Comparison of ENCODE assay signal across 13 cellular contexts in genomic region chr11:63869171-63869591, GRCh38. TPM values are rescaled to one million over a fixed set of nuclear protein-coding genes. Genes with fewer than 3 reads are reported as not detected.
DNase-seq lines count a peak whose midpoint lies in the region; ATAC-seq and TF ChIP-seq lines count a peak whose summit lies in the region.
"Had no signal": no experiment of that assay in that cellular context is flagged by ENCODE, and none has a peak within 500 bp of the region (broad histone marks: within the 10 kb centered on the region; RNA-seq: fewer than 3 reads in every experiment).

No MANE protein-coding gene starts in this region.

- peak overlapping the region in 7 of 8 donors; percentile 82 to 99 (median 92) for H3K27ac Mint-ChIP-seq in CD8-positive, alpha-beta memory T cell
- peak overlapping the region; percentile 73 to 84 for H3K27ac Mint-ChIP-seq in natural killer cell treated with Interleukin-12 subunit alpha and Interleukin-12 subunit beta and Interleukin-15 and Interleukin-18, amount 100 ng/mL, for 72 hours

- no peaks in the 10 kb centered on the region for H3K9me3 Mint-ChIP-seq in CD8-positive, alpha-beta memory T cell
- no peaks in the 10 kb centered on the region for H3K9me3 Mint-ChIP-seq in natural killer cell treated with Interleukin-12 subunit alpha and Interleukin-12 subunit beta and Interleukin-15 and Interleukin-18, amount 100 ng/mL, for 72 hours

- H3K36me3 Mint-ChIP-seq in CD8-positive, alpha-beta memory T cell, result peaks cover 0 to 27% (median 0%) of the 10 kb centered on the region in 3 donors
- H3K36me3 Mint-ChIP-seq in natural killer cell treated with Interleukin-12 subunit alpha and Interleukin-12 subunit beta and Interleukin-15 and Interleukin-18, amount 100 ng/mL, for 72 hours, result no peaks in the 10 kb centered on the region

- TF ChIP-seq CTCF in colonic mucosa (IDR thresholded peaks at IDR 0.05), result no peak
- TF ChIP-seq CTCF in upper lobe of right lung (IDR thresholded peaks at IDR 0.05), result no peak
- TF ChIP-seq CTCF in sigmoid colon (IDR thresholded peaks at IDR 0.05), result no peak

- no peaks in the 10 kb centered on the region for H3K27me3 ChIP-seq in CD8-positive, alpha-beta memory T cell (ENCODE audit: insufficient read depth, low read length, poor library complexity, severe bottlenecking)
- no peaks in the 10 kb centered on the region for H3K27me3 ChIP-seq in colonic mucosa
- H3K27me3 ChIP-seq in upper lobe of right lung, result no peaks in the 10 kb centered on the region
- no peaks in the 10 kb centered on the region for H3K27me3 ChIP-seq in sigmoid colon
- H3K27me3 ChIP-seq: brain microvascular endothelial cell had no signal

- no peak for ATAC-seq in natural killer cell treated with Interleukin-12 subunit alpha and Interleukin-12 subunit beta and Interleukin-15 and Interleukin-18, amount 100 ng/mL, for 72 hours
- no peak for ATAC-seq in upper lobe of right lung
- ATAC-seq in HG02588 (IDR thresholded peaks at IDR 0.05; ENCODE audit: unreplicated experiment), result no peak

- no peak overlapping the region for H3K27ac ChIP-seq in CD8-positive, alpha-beta memory T cell (ENCODE audit: low read depth, low read length)
- H3K27ac ChIP-seq in colonic mucosa, result peak overlapping the region; percentile 74
- no peak overlapping the region for H3K27ac ChIP-seq in upper lobe of right lung
- no peak overlapping the region for H3K27ac ChIP-seq in sigmoid colon
- H3K27ac ChIP-seq: brain microvascular endothelial cell had no signal

- H3K4me3 ChIP-seq in CD8-positive, alpha-beta memory T cell (ENCODE audit: low read length), result peak overlapping the region; percentile 31
- H3K4me3 ChIP-seq in colonic mucosa (no peak overlapping the region), upper lobe of right lung (no peak overlapping the region), sigmoid colon (no peak overlapping the region)

- TF ChIP-seq EP300 in sigmoid colon (IDR thresholded peaks at IDR 0.05), result no peak

- DNase-seq in CD8-positive, alpha-beta memory T cell, result no peak
- DNase-seq in NCI-H510A treated with DMSO at 0.1 percent for 48 hours (lab: John Stamatoyannopoulos, UW), result peak; percentile 36
- peak; percentile 84 for DNase-seq in colonic mucosa
- no peak for DNase-seq in natural killer cell treated with Interleukin-12 subunit alpha and Interleukin-12 subunit beta and Interleukin-15 and Interleukin-18, amount 100 ng/mL, for 72 hours (ENCODE audit: low spot score)
- no peak for DNase-seq in upper lobe of right lung
- DNase-seq in putamen (ENCODE audit: low spot score), result no peak
- no peak for DNase-seq in sigmoid colon
- DNase-seq: activated CD4-positive, alpha-beta T cell treated with anti-CD3 and anti-CD28 coated beads for 48 hours; brain microvascular endothelial cell; DMS53; foreskin fibroblast; SHP77 treated with DMSO at 0.1 percent for 48 hours had no signal

- H3K36me3 ChIP-seq in CD8-positive, alpha-beta memory T cell (ENCODE audit: insufficient read depth, low read length), result no peaks in the 10 kb centered on the region
- no peaks in the 10 kb centered on the region for H3K36me3 ChIP-seq in colonic mucosa
- no peaks in the 10 kb centered on the region for H3K36me3 ChIP-seq in upper lobe of right lung
- no peaks in the 10 kb centered on the region for H3K36me3 ChIP-seq in sigmoid colon
- H3K36me3 ChIP-seq: brain microvascular endothelial cell had no signal

- intact Hi-C loops in colonic mucosa (cut with DNase I), result no loop called here
- intact Hi-C loops in upper lobe of right lung (cut with DNase I), result no loop called here
- intact Hi-C loops in sigmoid colon (cut with DNase I), result no loop called here

- H3K4me1 ChIP-seq in CD8-positive, alpha-beta memory T cell (ENCODE audit: insufficient read depth, low read length), result peaks cover 91% of the 10 kb centered on the region
- H3K4me1 ChIP-seq in colonic mucosa, result peaks cover 54% of the 10 kb centered on the region
- peaks cover 80% of the 10 kb centered on the region for H3K4me1 ChIP-seq in upper lobe of right lung
- H3K4me1 ChIP-seq in sigmoid colon, result peaks cover 0 to 86% (median 76%) of the 10 kb centered on the region in 4 donors

- no peak for TF ChIP-seq POLR2A in sigmoid colon (IDR thresholded peaks at IDR 0.05)

- peaks cover 82 to 91% (median 88%) of the 10 kb centered on the region in 3 donors for H3K4me1 Mint-ChIP-seq in CD8-positive, alpha-beta memory T cell
- H3K4me1 Mint-ChIP-seq in natural killer cell treated with Interleukin-12 subunit alpha and Interleukin-12 subunit beta and Interleukin-15 and Interleukin-18, amount 100 ng/mL, for 72 hours (ENCODE audit: low read depth in 2 of 2), result peaks cover 78 to 83% of the 10 kb centered on the region in 2 donors

- CTCF ChIA-PET in CD8-positive, alpha-beta memory T cell (lab: Charles Lee), result interaction anchor here (1.4 kb wide), 1 partner anchor 14 kb away, joined by 3 read pairs; no protein-coding TSS in a partner anchor

- POLR2A ChIA-PET in CD8-positive, alpha-beta memory T cell (lab: Charles Lee), result interaction anchor here (0.6 to 1.0 kb wide), 3 partner anchors 19 to 1142 kb away, joined by 3 to 6 read pairs (median 5); partner anchors contain the start of gene MARK2

- H3K9ac ChIP-seq in colonic mucosa (ENCODE audit: low read depth in 2 of 2, low read length in 2 of 2), result peak overlapping the region in 1 of 2 donors; percentile 81

- no peaks in the 10 kb centered on the region for H3K9me3 ChIP-seq in CD8-positive, alpha-beta memory T cell (ENCODE audit: low read length)
- H3K9me3 ChIP-seq in colonic mucosa, result no peaks in the 10 kb centered on the region
- H3K9me3 ChIP-seq in upper lobe of right lung, result no peaks in the 10 kb centered on the region
- H3K9me3 ChIP-seq in sigmoid colon, result no peaks in the 10 kb centered on the region

- WGBS in sigmoid colon, 2 donors, result 18 to 58% methylated on average over 7 of the region's 7 CpGs

- H3K4me3 Mint-ChIP-seq in CD8-positive, alpha-beta memory T cell, result peak overlapping the region; percentile 66 to 86 (median 75)
- peak overlapping the region; percentile 91 for H3K4me3 Mint-ChIP-seq in natural killer cell treated with Interleukin-12 subunit alpha and Interleukin-12 subunit beta and Interleukin-15 and Interleukin-18, amount 100 ng/mL, for 72 hours

- no peaks in the 10 kb centered on the region for H3K27me3 Mint-ChIP-seq in CD8-positive, alpha-beta memory T cell
- no peaks in the 10 kb centered on the region for H3K27me3 Mint-ChIP-seq in natural killer cell treated with Interleukin-12 subunit alpha and Interleukin-12 subunit beta and Interleukin-15 and Interleukin-18, amount 100 ng/mL, for 72 hours

RNA-seq across cellular contexts. Expression of gene MARK2, which starts 30.3 kb away (rescaled TPM):
- total RNA-seq in CD8-positive, alpha-beta memory T cell, result 10 to 100 TPM; 34.5 to 38.0 TPM
- polyA plus RNA-seq in CD8-positive, alpha-beta memory T cell, result 72.5 TPM
- total RNA-seq in colonic mucosa (10 to 100 TPM; 86.8 to 96.8 TPM), upper lobe of right lung (40.7 TPM), sigmoid colon (10 to 100 TPM; 14.3 to 24.6 (median 18.2) TPM)
- 10 to 100 TPM; 54.9 to 68.5 TPM for total RNA-seq in natural killer cell treated with Interleukin-12 subunit alpha and Interleukin-12 subunit beta and Interleukin-15 and Interleukin-18, amount 100 ng/mL, for 72 hours
- polyA plus RNA-seq in sigmoid colon, result 10 to 100 TPM; 25.8 to 49.3 (median 44.2) TPM

RNA-seq across cellular contexts. Expression of gene RCOR2, which starts 47.8 kb away (rescaled TPM):
- under 1 TPM; 0.11 to 0.13 TPM for total RNA-seq in CD8-positive, alpha-beta memory T cell
- not detected for polyA plus RNA-seq in CD8-positive, alpha-beta memory T cell
- total RNA-seq in colonic mucosa, result 1 to 10 TPM; 4.8 to 5.2 TPM
- total RNA-seq in natural killer cell treated with Interleukin-12 subunit alpha and Interleukin-12 subunit beta and Interleukin-15 and Interleukin-18, amount 100 ng/mL, for 72 hours, result not detected
- 0.69 TPM for total RNA-seq in upper lobe of right lung
- total RNA-seq in sigmoid colon, result under 1 TPM; 0.49 to 0.83 (median 0.70) TPM
- polyA plus RNA-seq in sigmoid colon, result 1 to 10 TPM in 1 of 3 donors, under 1 TPM in 2; 0.60 to 2.4 (median 0.69) TPM

RNA-seq across cellular contexts. Expression of gene SPINDOC, which starts 55.9 kb away (rescaled TPM):
- total RNA-seq in CD8-positive, alpha-beta memory T cell, result 10 to 100 TPM; 38.7 to 41.4 TPM
- polyA plus RNA-seq in CD8-positive, alpha-beta memory T cell, result 1.4 TPM
- total RNA-seq in colonic mucosa (10 to 100 TPM in 1 of 2 donors, 1 to 10 TPM in 1; 9.3 to 11.8 TPM), upper lobe of right lung (20.3 TPM), sigmoid colon (10 to 100 TPM; 12.2 to 15.2 (median 14.1) TPM)
- total RNA-seq in natural killer cell treated with Interleukin-12 subunit alpha and Interleukin-12 subunit beta and Interleukin-15 and Interleukin-18, amount 100 ng/mL, for 72 hours, result 10 to 100 TPM; 34.3 to 65.1 TPM
- polyA plus RNA-seq in sigmoid colon, result 10 to 100 TPM in 1 of 3 donors, 1 to 10 TPM in 2; 4.6 to 11.7 (median 4.8) TPM

Comparison
In these comparisons a context has a peak if more than half of its experiments do, and no peak if none do; other contexts are left out.
1. DNase-seq: peak in NCI-H510A treated with DMSO at 0.1 percent for 48 hours (single experiment) and colonic mucosa (single experiment); none in CD8-positive, alpha-beta memory T cell (0 of 5), natural killer cell treated with Interleukin-12 subunit alpha and Interleukin-12 subunit beta and Interleukin-15 and Interleukin-18, amount 100 ng/mL, for 72 hours (single experiment), upper lobe of right lung (single experiment), putamen (single experiment) and sigmoid colon (single experiment).